ENCODE assay signal across 17 cellular contexts in the genomic region with DNA sequence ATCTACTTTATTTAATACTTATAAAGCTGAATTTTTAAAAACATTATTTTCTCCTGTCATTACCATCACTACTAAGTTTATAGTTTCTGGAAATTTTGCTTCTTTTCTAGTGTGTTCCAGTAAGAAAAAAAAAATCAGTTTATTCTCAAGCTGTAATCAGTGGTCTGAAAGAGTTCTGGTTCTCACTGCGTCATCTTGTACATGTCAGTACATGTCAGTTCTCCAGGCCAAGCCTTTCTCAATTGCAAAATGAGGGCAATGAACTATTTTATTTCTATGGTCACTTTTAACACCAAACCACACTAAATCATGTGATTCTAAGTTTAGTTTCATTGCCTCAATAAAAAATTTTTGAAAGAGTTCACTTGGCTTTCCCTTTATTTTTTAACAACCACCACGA.
"Had no signal": no experiment of that assay in that cellular context is flagged by ENCODE, and none has a peak within 500 bp of the region (broad histone marks: within the 10 kb centered on the region; RNA-seq: fewer than 3 reads in every experiment).

No MANE protein-coding gene starts in this region.

- H3K27me3 Mint-ChIP-seq: activated CD8-positive, alpha-beta T cell treated with anti-CD3 and anti-CD28 coated beads for 36 hours; central memory CD8-positive, alpha-beta T cell; stimulated activated naive CD8-positive, alpha-beta T cell treated with anti-CD3 and anti-CD28 coated beads, Interleukin-15, amount 100 ng/mL, for 72 hours; type B pancreatic cell had no signal

- H3K9me3 ChIP-seq: ovary had no signal

- H3K27me3 ChIP-seq: neural progenitor cell, ovary had no signal

- H2AFZ ChIP-seq: neural progenitor cell had no signal

- H3K9me3 Mint-ChIP-seq: activated T-cell treated with anti-CD3 and anti-CD28 coated beads, Interleukin-2, amount 50 U/mL, for 72 hours; central memory CD8-positive, alpha-beta T cell; neural progenitor cell; stimulated activated naive CD8-positive, alpha-beta T cell treated with anti-CD3 and anti-CD28 coated beads, Interleukin-15, amount 100 ng/mL, for 72 hours; T-helper 1 cell treated with Interleukin-12 subunit alpha and Interleukin-12 subunit beta and Interleukin-4 antibody, amounts not matched to agents 30 μg/mL and 1 μg/mL, for 36 hours; type B pancreatic cell had no signal

- H3K4me2 ChIP-seq: neural progenitor cell had no signal

- H3K4me1 ChIP-seq: neural progenitor cell had no signal

- H3K36me3 ChIP-seq: neural progenitor cell, ovary had no signal

- H3K36me3 Mint-ChIP-seq: activated naive CD4-positive, alpha-beta T cell treated with anti-CD3 and anti-CD28 coated beads, Interleukin-2, amount 50 U/mL, for 72 hours; type B pancreatic cell had no signal

- H3K4me1 Mint-ChIP-seq: central memory CD8-positive, alpha-beta T cell; neural progenitor cell; stimulated activated naive CD8-positive, alpha-beta T cell treated with anti-CD3 and anti-CD28 coated beads, Interleukin-15, amount 100 ng/mL, for 72 hours had no signal

- H3K27ac ChIP-seq: neural progenitor cell, ovary had no signal

- H3K27ac Mint-ChIP-seq: activated CD8-positive, alpha-beta T cell treated with anti-CD3 and anti-CD28 coated beads for 36 hours; activated naive CD4-positive, alpha-beta T cell treated with anti-CD3 and anti-CD28 coated beads, Interleukin-2, amount 50 U/mL, for 72 hours; activated T-cell treated with anti-CD3 and anti-CD28 coated beads, Interleukin-2, amount 50 U/mL, for 72 hours; neural progenitor cell; stimulated activated naive CD8-positive, alpha-beta T cell treated with anti-CD3 and anti-CD28 coated beads, Interleukin-15, amount 100 ng/mL, for 72 hours; T-helper 1 cell treated with Interleukin-12 subunit alpha and Interleukin-12 subunit beta and Interleukin-4 antibody, amounts not matched to agents 30 μg/mL and 1 μg/mL, for 36 hours; type B pancreatic cell had no signal

- H3K4me3 Mint-ChIP-seq: activated CD8-positive, alpha-beta T cell treated with anti-CD3 and anti-CD28 coated beads for 36 hours; activated T-cell treated with anti-CD3 and anti-CD28 coated beads, Interleukin-2, amount 50 U/mL, for 72 hours; central memory CD8-positive, alpha-beta T cell; neural progenitor cell; stimulated activated naive CD8-positive, alpha-beta T cell treated with anti-CD3 and anti-CD28 coated beads, Interleukin-15, amount 100 ng/mL, for 72 hours; T-helper 1 cell treated with Interleukin-12 subunit alpha and Interleukin-12 subunit beta and Interleukin-4 antibody, amounts not matched to agents 30 μg/mL and 1 μg/mL, for 36 hours; type B pancreatic cell had no signal

- DNase-seq: activated CD4-positive, alpha-beta T cell treated with anti-CD3 and anti-CD28 coated beads for 48 hours; activated CD8-positive, alpha-beta T cell treated with anti-CD3 and anti-CD28 coated beads for 36 hours; activated gamma-delta T cell; activated T-cell treated with anti-CD3 and anti-CD28 coated beads, Interleukin-2, amount 50 U/mL, for 72 hours; cortex of kidney; effector CD4-positive, alpha-beta T cell; left colon; ovary; stimulated activated CD4-positive, alpha-beta T cell treated with anti-CD3 and anti-CD28 coated beads, Interleukin-1b, Interleukin-23, amount 100 ng/mL, for 48 hours; stimulated activated naive CD8-positive, alpha-beta T cell treated with anti-CD3 and anti-CD28 coated beads, Interleukin-15, amount 100 ng/mL, for 72 hours had no signal

- ATAC-seq: activated CD8-positive, alpha-beta T cell treated with anti-CD3 and anti-CD28 coated beads for 36 hours; activated naive CD4-positive, alpha-beta T cell treated with anti-CD3 and anti-CD28 coated beads, Interleukin-2, amount 50 U/mL, for 72 hours; activated T-cell treated with anti-CD3 and anti-CD28 coated beads, Interleukin-2, amount 50 U/mL, for 72 hours; left colon; sciatic nerve; stimulated activated naive CD8-positive, alpha-beta T cell treated with anti-CD3 and anti-CD28 coated beads, Interleukin-15, amount 100 ng/mL, for 72 hours had no signal

- H3K4me3 ChIP-seq: lung, neural progenitor cell, ovary had no signal

- H3K9ac ChIP-seq: neural progenitor cell had no signal
